Comparison of ENCODE assay signal across 2 cellular contexts in the genomic region with DNA sequence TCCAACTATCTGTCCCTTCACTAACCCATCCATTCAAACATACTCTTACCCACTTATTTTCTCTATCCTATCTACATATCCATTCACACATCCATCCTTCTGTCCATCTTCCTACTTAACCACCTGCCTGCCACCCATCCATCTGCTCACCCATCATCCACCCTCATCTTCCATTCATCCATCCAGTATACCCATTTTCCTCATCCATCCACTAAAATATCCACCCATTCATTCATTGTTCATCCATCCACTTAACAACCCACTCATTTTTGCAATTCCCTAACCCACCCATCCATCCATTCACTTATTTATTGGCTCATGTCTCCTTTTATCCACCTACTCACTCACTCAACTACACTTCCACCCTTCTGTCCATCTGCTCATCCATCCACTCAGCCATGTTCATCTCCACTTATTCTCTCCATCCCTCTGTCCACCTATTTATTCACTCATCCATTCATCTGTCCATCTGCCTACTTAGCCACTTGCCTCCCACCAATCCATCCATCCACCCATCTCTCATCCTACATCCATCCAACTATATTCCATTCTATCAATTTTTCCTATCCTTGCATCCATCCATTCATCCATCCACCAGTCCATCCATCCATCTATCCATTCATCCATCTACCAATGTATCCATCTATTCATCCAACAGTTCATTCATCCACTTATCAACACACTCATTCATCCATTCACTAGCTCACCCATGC.
A peak's percentile ranks its signal among the peaks of the same experiment; 100 is the strongest.
TF ChIP-seq lines count a peak whose summit lies in the region.

No MANE protein-coding gene starts in this region.

TF ChIP-seq in HepG2, 621 proteins besides CTCF, POLR2A, EP300 and RAD21:
- peak; percentile 20; the same call in 1 of the 2 replicates for TF ChIP-seq ATM (IDR thresholded peaks at IDR 0.05; ENCODE audit: borderline replicate concordance)
- TF ChIP-seq, protein P1, sequence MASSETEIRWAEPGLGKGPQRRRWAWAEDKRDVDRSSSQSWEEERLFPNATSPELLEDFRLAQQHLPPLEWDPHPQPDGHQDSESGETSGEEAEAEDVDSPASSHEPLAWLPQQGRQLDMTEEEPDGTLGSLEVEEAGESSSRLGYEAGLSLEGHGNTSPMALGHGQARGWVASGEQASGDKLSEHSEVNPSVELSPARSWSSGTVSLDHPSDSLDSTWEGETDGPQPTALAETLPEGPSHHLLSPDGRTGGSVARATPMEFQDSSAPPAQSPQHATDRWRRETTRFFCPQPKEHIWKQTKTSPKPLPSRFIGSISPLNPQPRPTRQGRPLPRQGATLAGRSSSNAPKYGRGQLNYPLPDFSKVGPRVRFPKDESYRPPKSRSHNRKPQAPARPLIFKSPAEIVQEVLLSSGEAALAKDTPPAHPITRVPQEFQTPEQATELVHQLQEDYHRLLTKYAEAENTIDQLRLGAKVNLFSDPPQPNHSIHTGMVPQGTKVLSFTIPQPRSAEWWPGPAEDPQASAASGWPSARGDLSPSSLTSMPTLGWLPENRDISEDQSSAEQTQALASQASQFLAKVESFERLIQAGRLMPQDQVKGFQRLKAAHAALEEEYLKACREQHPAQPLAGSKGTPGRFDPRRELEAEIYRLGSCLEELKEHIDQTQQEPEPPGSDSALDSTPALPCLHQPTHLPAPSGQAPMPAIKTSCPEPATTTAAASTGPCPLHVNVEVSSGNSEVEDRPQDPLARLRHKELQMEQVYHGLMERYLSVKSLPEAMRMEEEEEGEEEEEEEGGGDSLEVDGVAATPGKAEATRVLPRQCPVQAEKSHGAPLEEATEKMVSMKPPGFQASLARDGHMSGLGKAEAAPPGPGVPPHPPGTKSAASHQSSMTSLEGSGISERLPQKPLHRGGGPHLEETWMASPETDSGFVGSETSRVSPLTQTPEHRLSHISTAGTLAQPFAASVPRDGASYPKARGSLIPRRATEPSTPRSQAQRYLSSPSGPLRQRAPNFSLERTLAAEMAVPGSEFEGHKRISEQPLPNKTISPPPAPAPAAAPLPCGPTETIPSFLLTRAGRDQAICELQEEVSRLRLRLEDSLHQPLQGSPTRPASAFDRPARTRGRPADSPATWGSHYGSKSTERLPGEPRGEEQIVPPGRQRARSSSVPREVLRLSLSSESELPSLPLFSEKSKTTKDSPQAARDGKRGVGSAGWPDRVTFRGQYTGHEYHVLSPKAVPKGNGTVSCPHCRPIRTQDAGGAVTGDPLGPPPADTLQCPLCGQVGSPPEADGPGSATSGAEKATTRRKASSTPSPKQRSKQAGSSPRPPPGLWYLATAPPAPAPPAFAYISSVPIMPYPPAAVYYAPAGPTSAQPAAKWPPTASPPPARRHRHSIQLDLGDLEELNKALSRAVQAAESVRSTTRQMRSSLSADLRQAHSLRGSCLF (CRISPR knock-in tag; IDR thresholded peaks at IDR 0.05; ENCODE audit: borderline replicate concordance), result no peak
- no peak for TF ChIP-seq ZNF235 (CRISPR knock-in tag; IDR thresholded peaks at IDR 0.05; ENCODE audit: borderline replicate concordance)
- TF ChIP-seq, protein P2, sequence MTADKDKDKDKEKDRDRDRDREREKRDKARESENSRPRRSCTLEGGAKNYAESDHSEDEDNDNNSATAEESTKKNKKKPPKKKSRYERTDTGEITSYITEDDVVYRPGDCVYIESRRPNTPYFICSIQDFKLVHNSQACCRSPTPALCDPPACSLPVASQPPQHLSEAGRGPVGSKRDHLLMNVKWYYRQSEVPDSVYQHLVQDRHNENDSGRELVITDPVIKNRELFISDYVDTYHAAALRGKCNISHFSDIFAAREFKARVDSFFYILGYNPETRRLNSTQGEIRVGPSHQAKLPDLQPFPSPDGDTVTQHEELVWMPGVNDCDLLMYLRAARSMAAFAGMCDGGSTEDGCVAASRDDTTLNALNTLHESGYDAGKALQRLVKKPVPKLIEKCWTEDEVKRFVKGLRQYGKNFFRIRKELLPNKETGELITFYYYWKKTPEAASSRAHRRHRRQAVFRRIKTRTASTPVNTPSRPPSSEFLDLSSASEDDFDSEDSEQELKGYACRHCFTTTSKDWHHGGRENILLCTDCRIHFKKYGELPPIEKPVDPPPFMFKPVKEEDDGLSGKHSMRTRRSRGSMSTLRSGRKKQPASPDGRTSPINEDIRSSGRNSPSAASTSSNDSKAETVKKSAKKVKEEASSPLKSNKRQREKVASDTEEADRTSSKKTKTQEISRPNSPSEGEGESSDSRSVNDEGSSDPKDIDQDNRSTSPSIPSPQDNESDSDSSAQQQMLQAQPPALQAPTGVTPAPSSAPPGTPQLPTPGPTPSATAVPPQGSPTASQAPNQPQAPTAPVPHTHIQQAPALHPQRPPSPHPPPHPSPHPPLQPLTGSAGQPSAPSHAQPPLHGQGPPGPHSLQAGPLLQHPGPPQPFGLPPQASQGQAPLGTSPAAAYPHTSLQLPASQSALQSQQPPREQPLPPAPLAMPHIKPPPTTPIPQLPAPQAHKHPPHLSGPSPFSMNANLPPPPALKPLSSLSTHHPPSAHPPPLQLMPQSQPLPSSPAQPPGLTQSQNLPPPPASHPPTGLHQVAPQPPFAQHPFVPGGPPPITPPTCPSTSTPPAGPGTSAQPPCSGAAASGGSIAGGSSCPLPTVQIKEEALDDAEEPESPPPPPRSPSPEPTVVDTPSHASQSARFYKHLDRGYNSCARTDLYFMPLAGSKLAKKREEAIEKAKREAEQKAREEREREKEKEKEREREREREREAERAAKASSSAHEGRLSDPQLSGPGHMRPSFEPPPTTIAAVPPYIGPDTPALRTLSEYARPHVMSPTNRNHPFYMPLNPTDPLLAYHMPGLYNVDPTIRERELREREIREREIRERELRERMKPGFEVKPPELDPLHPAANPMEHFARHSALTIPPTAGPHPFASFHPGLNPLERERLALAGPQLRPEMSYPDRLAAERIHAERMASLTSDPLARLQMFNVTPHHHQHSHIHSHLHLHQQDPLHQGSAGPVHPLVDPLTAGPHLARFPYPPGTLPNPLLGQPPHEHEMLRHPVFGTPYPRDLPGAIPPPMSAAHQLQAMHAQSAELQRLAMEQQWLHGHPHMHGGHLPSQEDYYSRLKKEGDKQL (CRISPR knock-in tag; IDR thresholded peaks at IDR 0.05; ENCODE audit: low read depth), result no peak
- peak; percentile 31; the same call in 1 of the 2 replicates for TF ChIP-seq RAD51 (IDR thresholded peaks at IDR 0.05; ENCODE audit: borderline replicate concordance)

TF ChIP-seq in IMR-90, 13 proteins besides CTCF, POLR2A, EP300 and RAD21:
- TF ChIP-seq MXI1 (IDR thresholded peaks at IDR 0.05; ENCODE audit: borderline replicate concordance, low read depth, low read length) (no peak), SMC3 (IDR thresholded peaks at IDR 0.05; ENCODE audit: low read depth, low read length) (no peak), BHLHE40 (IDR thresholded peaks at IDR 0.05; ENCODE audit: low read depth, low read length) (no peak), RCOR1 (IDR thresholded peaks at IDR 0.05; ENCODE audit: insufficient replicate concordance, low read length) (no peak), MAFK (IDR thresholded peaks at IDR 0.05; ENCODE audit: low read depth, low read length) (no peak), FOS (IDR thresholded peaks at IDR 0.05; ENCODE audit: low read depth, low read length) (no peak), MAZ (IDR thresholded peaks at IDR 0.05; ENCODE audit: borderline replicate concordance, low read depth, low read length) (no peak), RFX5 (IDR thresholded peaks at IDR 0.05; ENCODE audit: low read depth, low read length) (no peak), CHD1 (IDR thresholded peaks at IDR 0.05; ENCODE audit: low read depth, low read length) (no peak), NFE2L2 (IDR thresholded peaks at IDR 0.05; ENCODE audit: low read depth, low read length) (no peak)
- TF ChIP-seq, protein P3, sequence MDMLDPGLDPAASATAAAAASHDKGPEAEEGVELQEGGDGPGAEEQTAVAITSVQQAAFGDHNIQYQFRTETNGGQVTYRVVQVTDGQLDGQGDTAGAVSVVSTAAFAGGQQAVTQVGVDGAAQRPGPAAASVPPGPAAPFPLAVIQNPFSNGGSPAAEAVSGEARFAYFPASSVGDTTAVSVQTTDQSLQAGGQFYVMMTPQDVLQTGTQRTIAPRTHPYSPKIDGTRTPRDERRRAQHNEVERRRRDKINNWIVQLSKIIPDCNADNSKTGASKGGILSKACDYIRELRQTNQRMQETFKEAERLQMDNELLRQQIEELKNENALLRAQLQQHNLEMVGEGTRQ (IDR thresholded peaks at IDR 0.05; ENCODE audit: low read depth, low read length), result no peak
- TF ChIP-seq, protein P4, sequence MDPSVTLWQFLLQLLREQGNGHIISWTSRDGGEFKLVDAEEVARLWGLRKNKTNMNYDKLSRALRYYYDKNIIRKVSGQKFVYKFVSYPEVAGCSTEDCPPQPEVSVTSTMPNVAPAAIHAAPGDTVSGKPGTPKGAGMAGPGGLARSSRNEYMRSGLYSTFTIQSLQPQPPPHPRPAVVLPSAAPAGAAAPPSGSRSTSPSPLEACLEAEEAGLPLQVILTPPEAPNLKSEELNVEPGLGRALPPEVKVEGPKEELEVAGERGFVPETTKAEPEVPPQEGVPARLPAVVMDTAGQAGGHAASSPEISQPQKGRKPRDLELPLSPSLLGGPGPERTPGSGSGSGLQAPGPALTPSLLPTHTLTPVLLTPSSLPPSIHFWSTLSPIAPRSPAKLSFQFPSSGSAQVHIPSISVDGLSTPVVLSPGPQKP (IDR thresholded peaks at IDR 0.05; ENCODE audit: borderline replicate concordance, low read depth, low read length), result no peak
TF ChIP-seq in IMR-90: peak in this region for 0.
